8 cellular contexts compared by ENCODE assay signal in the genomic region with DNA sequence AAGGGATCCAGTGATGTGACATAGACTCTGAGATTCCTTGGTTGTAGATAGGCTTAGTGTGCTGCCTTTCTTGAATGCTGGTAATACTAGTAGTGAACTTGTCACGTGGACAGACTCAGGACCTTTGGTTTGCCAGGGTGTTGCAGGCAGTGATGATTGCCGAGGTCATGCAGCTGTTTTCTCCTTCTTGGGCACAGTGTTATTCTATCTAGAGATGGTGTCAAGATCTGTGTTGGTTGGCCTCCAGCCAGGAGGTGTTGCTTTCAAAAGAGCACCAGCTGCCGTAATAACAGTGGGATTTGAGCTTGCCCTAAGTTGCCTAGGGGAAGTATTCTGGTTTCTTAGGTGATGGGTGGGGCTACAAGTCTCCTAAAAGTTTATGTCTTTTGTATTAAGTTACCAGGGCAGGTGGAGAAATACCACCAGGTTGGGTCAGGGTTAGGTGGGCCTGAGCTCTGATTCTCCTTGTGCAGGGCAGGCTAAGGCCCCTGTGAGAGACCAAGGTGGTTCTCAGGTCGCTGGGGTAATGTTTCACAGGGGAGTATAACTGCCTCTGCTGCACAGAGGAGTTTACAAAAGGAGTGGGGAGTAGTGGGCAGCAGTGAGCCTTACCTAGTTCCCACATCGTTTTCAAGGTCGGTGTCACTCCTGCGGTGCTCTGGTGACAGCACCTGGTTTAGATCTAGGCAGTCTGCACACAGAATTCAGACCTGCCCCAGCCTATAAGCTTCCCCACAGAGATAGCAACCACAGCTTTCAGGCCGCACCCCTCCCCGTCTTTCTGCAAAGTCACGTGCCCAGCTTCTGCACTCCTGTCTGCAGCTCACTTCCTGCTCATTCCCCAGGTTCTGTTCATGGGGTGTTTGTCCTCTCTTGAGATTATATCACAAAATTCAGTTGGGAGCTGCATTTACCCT.
DNase-seq lines count a peak whose midpoint lies in the region; ATAC-seq and TF ChIP-seq lines count a peak whose summit lies in the region.

No MANE protein-coding gene starts in this region.

- H3K4me3 ChIP-seq in rectal smooth muscle tissue (ENCODE audit: low read length): peak overlapping the region; percentile 30

- POLR2A ChIA-PET in RWPE1 (lab: Yijun Ruan, JAX; ENCODE audit: low non-redundant PET): no interaction called here

- no peak for TF ChIP-seq CTCF in RWPE1 (conservative IDR thresholded peaks at IDR 0.05; ENCODE audit: low read depth)

- DNase-seq in SHP77 (lab: John Stamatoyannopoulos, UW): peak; percentile 58 to 60
- peak; percentile 55 for DNase-seq in activated gamma-delta T cell treated with anti-CD3 and anti-CD28 coated beads, Interleukin-2, amount 50 U/mL, for 16 hours (ENCODE audit: low read depth)
- DNase-seq in HuH-7.5 (ENCODE audit: low spot score): no peak
- no peak for DNase-seq in RWPE1 (ENCODE audit: low spot score)

- H3K27me3 ChIP-seq in rectal smooth muscle tissue (ENCODE audit: control insufficient read depth, insufficient read depth, low read length): no peaks in the 10 kb centered on the region

- no peak overlapping the region for H3K27ac ChIP-seq in rectal smooth muscle tissue (ENCODE audit: low read depth, low read length)
- H3K27ac ChIP-seq in RWPE1: no peak overlapping the region

- no peaks in the 10 kb centered on the region for H3K4me1 ChIP-seq in rectal smooth muscle tissue (ENCODE audit: control insufficient read depth, insufficient read depth, low read length)

- H3K9ac ChIP-seq in rectal smooth muscle tissue (ENCODE audit: low read length): no peak overlapping the region

- ATAC-seq in GM19025 (IDR thresholded peaks at IDR 0.05; ENCODE audit: low read depth, unreplicated experiment) (peak; percentile 43), HG03139 (IDR thresholded peaks at IDR 0.05; ENCODE audit: unreplicated experiment) (no peak), GM18858 (IDR thresholded peaks at IDR 0.05; ENCODE audit: unreplicated experiment) (no peak)

- CTCF ChIA-PET in RWPE1 (lab: Yijun Ruan, JAX): no interaction called here

- H3K36me3 ChIP-seq in rectal smooth muscle tissue (ENCODE audit: control insufficient read depth, insufficient read depth, low read length): no peaks in the 10 kb centered on the region

Comparison
In these comparisons a context has a peak if more than half of its experiments do, and no peak if none do; other contexts are left out.
1. DNase-seq: peak in SHP77 (2 of 2) and activated gamma-delta T cell treated with anti-CD3 and anti-CD28 coated beads, Interleukin-2, amount 50 U/mL, for 16 hours (single experiment); none in HuH-7.5 (single experiment) and RWPE1 (single experiment).